ENCODE assay signal across 1 cellular context in the genomic region with DNA sequence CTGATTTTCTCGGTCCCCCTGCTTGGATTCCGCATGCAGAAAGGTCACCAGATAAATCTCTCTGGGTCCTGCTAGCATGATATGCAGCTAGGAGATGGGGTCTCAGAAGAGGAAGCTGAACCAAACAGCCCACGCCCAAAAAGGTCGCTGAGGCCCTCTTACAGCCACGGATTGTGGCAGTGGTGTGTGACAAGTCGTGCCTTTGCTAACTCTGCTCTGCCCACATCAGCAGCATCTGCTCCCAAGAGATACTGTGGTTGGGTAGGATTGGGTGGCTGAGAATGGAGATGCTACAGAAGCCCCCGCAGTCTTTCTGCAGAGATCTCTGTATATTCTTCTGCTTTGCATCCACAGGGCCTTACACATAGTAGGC.
TF ChIP-seq lines count a peak whose summit lies in the region.

No MANE protein-coding gene starts in this region.

TF ChIP-seq in GM12891, 5 proteins besides CTCF, POLR2A, EP300 and RAD21 (continued from another document):
- no peak for TF ChIP-seq PAX5 (IDR thresholded peaks at IDR 0.05; ENCODE audit: insufficient read depth, low read length, severe bottlenecking)
- TF ChIP-seq POLR2AphosphoS5 (IDR thresholded peaks at IDR 0.05; ENCODE audit: low read depth, low read length): no peak
- no peak for TF ChIP-seq TAF1 (IDR thresholded peaks at IDR 0.05; ENCODE audit: low read depth, low read length)
